ENCODE assay signal across 21 cellular contexts in the genomic region with DNA sequence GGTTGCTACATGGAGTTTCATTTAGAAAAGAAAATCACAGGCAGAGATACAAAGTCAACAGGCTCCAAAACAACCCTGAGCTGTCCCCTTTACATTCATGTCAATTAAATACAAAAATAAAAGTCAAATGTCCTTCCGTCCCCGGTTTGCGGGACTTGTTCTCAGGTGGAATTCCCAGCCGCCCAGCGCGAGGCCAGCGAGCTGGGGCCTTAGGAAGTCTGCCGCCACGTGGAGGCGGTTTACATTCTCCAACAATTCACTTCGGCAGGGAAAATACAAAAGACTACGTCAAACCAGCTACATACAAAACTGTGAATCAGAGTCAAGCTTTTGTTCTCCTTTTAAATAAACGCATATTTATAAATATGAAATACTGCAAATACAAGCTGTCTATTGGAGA. TPM values are rescaled to one million over a fixed set of nuclear protein-coding genes. Genes with fewer than 3 reads are reported as not detected.
DNase-seq lines count a peak whose midpoint lies in the region; ATAC-seq, FAIRE-seq and TF ChIP-seq lines count a peak whose summit lies in the region.
"Had no signal": no experiment of that assay in that cellular context is flagged by ENCODE, and none has a peak within 500 bp of the region (broad histone marks: within the 10 kb centered on the region; RNA-seq: fewer than 3 reads in every experiment).

No MANE protein-coding gene starts in this region.

- CTCF ChIA-PET in Caco-2 (lab: Charles Lee): no interaction called here

- no peak overlapping the region for H3K9ac ChIP-seq in Karpas-422 (ENCODE audit: low read length)

- no peaks in the 10 kb centered on the region for H3K9me2 ChIP-seq in Karpas-422 (replicated peaks; ENCODE audit: insufficient read depth, low read length)

- H3K27ac ChIP-seq in Karpas-422 (ENCODE audit: low read length): peak overlapping the region; percentile 84; the same call in 1 of the 2 replicates

- FAIRE-seq in D721Med (lab: Jason Lieb, UNC) (peak; percentile 6), frontal cortex (lab: Jason Lieb, UNC) (no peak)
- FAIRE-seq: GM12878, GM19239, H1 had no signal

- TF ChIP-seq CTCF in Caco-2 (IDR thresholded peaks at IDR 0.05; ENCODE audit: insufficient read depth in 1 of 2, low read depth in 1 of 2, low read length in 1 of 2, severe bottlenecking in 1 of 2, unreplicated experiment in 1 of 2): no peak
- TF ChIP-seq CTCF in D721Med (IDR thresholded peaks at IDR 0.05; ENCODE audit: insufficient read depth, missing control alignments): no peak
- TF ChIP-seq CTCF in nephron progenitor cell (IDR thresholded peaks at IDR 0.05): no peak
- no peak for TF ChIP-seq CTCF in HFFc6 (IDR thresholded peaks at IDR 0.05)

- POLR2A ChIA-PET in Caco-2 (lab: Charles Lee): no interaction called here

- peak overlapping the region; percentile 62 for H3K4me2 ChIP-seq in Karpas-422 (ENCODE audit: low read depth, low read length, poor library complexity, severe bottlenecking)

- H3K4me3 Mint-ChIP-seq in Caco-2 (ENCODE audit: unreplicated experiment): no peak overlapping the region
- H3K4me3 Mint-ChIP-seq in nephron progenitor cell: no peak overlapping the region
- no peak overlapping the region for H3K4me3 Mint-ChIP-seq in HFFc6
- H3K4me3 Mint-ChIP-seq: CD4-positive, alpha-beta memory T cell had no signal

- H3K9me3 ChIP-seq in Caco-2: peaks cover 4% of the 10 kb centered on the region; the same call in 1 of the 2 replicates
- no peaks in the 10 kb centered on the region for H3K9me3 ChIP-seq in Karpas-422 (ENCODE audit: low read length)

- H3K79me2 ChIP-seq in Karpas-422 (ENCODE audit: low read length): no peaks in the 10 kb centered on the region

- no peak overlapping the region for H2AFZ ChIP-seq in Karpas-422 (ENCODE audit: low read length)

- H3K27me3 ChIP-seq in Caco-2 (replicated peaks; ENCODE audit: control insufficient read depth, insufficient read depth, low read length): no peaks in the 10 kb centered on the region
- H3K27me3 ChIP-seq in Karpas-422 (ENCODE audit: low read length): no peaks in the 10 kb centered on the region

- H3K4me1 Mint-ChIP-seq in Caco-2 (ENCODE audit: low read depth, unreplicated experiment) (no peaks in the 10 kb centered on the region), nephron progenitor cell (peaks cover 13% of the 10 kb centered on the region), HFFc6 (ENCODE audit: low read depth) (no peaks in the 10 kb centered on the region)

- H3K27ac Mint-ChIP-seq in Caco-2 (ENCODE audit: unreplicated experiment) (peak overlapping the region; percentile 25), nephron progenitor cell (peak overlapping the region; percentile 44), HFFc6 (no peak overlapping the region)
- H3K27ac Mint-ChIP-seq: CD4-positive, alpha-beta memory T cell had no signal

- intact Hi-C loops in Caco-2 (cut with micrococcal nuclease; ENCODE audit: unreplicated experiment): no loop called here

- H3K9me3 Mint-ChIP-seq in Caco-2 (ENCODE audit: unreplicated experiment) (peaks cover 11% of the 10 kb centered on the region), nephron progenitor cell (peaks cover 23% of the 10 kb centered on the region), HFFc6 (no peaks in the 10 kb centered on the region)

- TSS peak; percentile 25 for BruUV-seq in Caco-2 (replicated peaks; lab: Mats Ljungman, UMichigan)

- H3K27me3 Mint-ChIP-seq in Caco-2 (ENCODE audit: insufficient read depth, unreplicated experiment): no peaks in the 10 kb centered on the region
- no peaks in the 10 kb centered on the region for H3K27me3 Mint-ChIP-seq in nephron progenitor cell (ENCODE audit: low read depth, poor library complexity)
- peaks cover 6% of the 10 kb centered on the region for H3K27me3 Mint-ChIP-seq in HFFc6 (ENCODE audit: insufficient read depth)

- H3K4me1 ChIP-seq in Caco-2 (no peaks in the 10 kb centered on the region), Karpas-422 (ENCODE audit: low read length) (peaks cover 35% of the 10 kb centered on the region)

- peaks cover 1% of the 10 kb centered on the region; the same call in 1 of the 2 replicates for H3K36me3 ChIP-seq in Caco-2 (ENCODE audit: control insufficient read depth, insufficient read depth, low read length)
- no peaks in the 10 kb centered on the region for H3K36me3 ChIP-seq in Karpas-422 (ENCODE audit: insufficient read depth, low read length)

- H4K20me1 ChIP-seq in Karpas-422 (ENCODE audit: insufficient read depth, low read depth, low read length): no peaks in the 10 kb centered on the region

- ATAC-seq in GM21619 (IDR thresholded peaks at IDR 0.05; ENCODE audit: unreplicated experiment): no peak
- ATAC-seq: GM12878 had no signal

- H3K4me3 ChIP-seq in Caco-2 (ENCODE audit: low read depth, low read length) (no peak overlapping the region), Karpas-422 (ENCODE audit: low read length) (no peak overlapping the region)
- H3K4me3 ChIP-seq: GM12878 had no signal

- no peak for DNase-seq in Caco-2
- DNase-seq in D721Med (ENCODE audit: insufficient read length, low spot score): no peak
- DNase-seq in Karpas-422: no peak
- no peak for DNase-seq in nephron progenitor cell
- no peak for DNase-seq in frontal cortex (ENCODE audit: low spot score in 2 of 2)
- no peak for DNase-seq in HFFc6
- DNase-seq: C1 segment of cervical spinal cord; CD4-positive, alpha-beta memory T cell; COR-L47; DMS 273 treated with DMSO at 0.1 percent for 48 hours; DMS79; EL; GDM1; H7; HCEC 1CT had no signal

- H3K36me3 Mint-ChIP-seq in Caco-2 (ENCODE audit: insufficient read depth, unreplicated experiment) (peaks cover 52% of the 10 kb centered on the region), nephron progenitor cell (ENCODE audit: low read depth) (peaks cover 65% of the 10 kb centered on the region), HFFc6 (ENCODE audit: low read depth) (peaks cover 17% of the 10 kb centered on the region)

RNA-seq across cellular contexts. Expression of gene DDC, which starts 25.3 kb away (rescaled TPM):
- total RNA-seq in Caco-2 (2022): 75.9 and 87.0 TPM in 2 replicates
- total RNA-seq in Karpas-422 (2014; rRNA removed; shearing (Covaris generic); ENCODE audit: low replicate concordance): not detected in 2 replicates
- total RNA-seq in frontal cortex: 0.82 TPM
- total RNA-seq in HFFc6 (2021; fragmentation: NEBNext Ultra II Directional; extraction: Animal tissue kit (Norgen Biotek cat#: 25700)): not detected
- total RNA-seq: A172; A673; CD4-positive, alpha-beta memory T cell; GM12878; H1 had no signal

Comparison
In these comparisons a context has a peak if more than half of its experiments do, and no peak if none do; other contexts are left out.
1. RNA of gene DDC, which starts 25.3 kb away (total RNA-seq): 75.9 to 87.0 TPM in Caco-2; 0.82 TPM in frontal cortex (single experiment), not detected in Karpas-422 and not detected in HFFc6; every median in the first group is over 10 times any median in the second.